In the genomic region with DNA sequence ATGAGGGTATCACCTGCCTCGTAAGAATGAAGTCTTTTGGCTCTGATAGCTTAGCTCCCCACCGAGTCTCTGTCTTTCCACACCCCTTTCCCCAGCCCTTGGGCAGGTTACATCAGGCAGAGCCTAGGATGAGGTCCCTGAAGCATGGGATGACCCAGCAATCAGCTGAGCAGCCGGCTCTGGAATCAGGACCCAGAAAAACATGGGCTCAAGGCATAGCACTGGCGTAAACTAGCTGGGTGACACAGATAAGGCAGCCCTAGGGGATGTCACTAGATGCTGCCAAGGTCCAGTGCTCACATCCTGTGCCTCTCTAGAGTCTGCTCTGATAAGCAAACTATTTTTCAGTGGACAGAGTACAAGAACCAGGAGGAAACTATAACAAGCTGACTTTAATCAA, we compare ENCODE assay signal across 1 cellular context.
TF ChIP-seq lines count a peak whose summit lies in the region.

No MANE protein-coding gene starts in this region.

TF ChIP-seq in HepG2, 621 proteins besides CTCF, POLR2A, EP300 and RAD21:
- TF ChIP-seq ZNF546 (CRISPR knock-in tag; conservative IDR thresholded peaks at IDR 0.05): no peak
- no peak for TF ChIP-seq ZNF850 (CRISPR knock-in tag; conservative IDR thresholded peaks at IDR 0.05)
- no peak for TF ChIP-seq ZNF782 (CRISPR knock-in tag; IDR thresholded peaks at IDR 0.05; ENCODE audit: borderline replicate concordance)
- no peak for TF ChIP-seq ZNF343 (CRISPR knock-in tag; IDR thresholded peaks at IDR 0.05)
